ENCODE assay signal across 12 cellular contexts in genomic region chr3:178419078-178419477, GRCh38.
DNase-seq lines count a peak whose midpoint lies in the region; ATAC-seq, FAIRE-seq and TF ChIP-seq lines count a peak whose summit lies in the region.
"Had no signal": no experiment of that assay in that cellular context is flagged by ENCODE, and none has a peak within 500 bp of the region (broad histone marks: within the 10 kb centered on the region; RNA-seq: fewer than 3 reads in every experiment).

No MANE protein-coding gene starts in this region.

- H3K4me1 Mint-ChIP-seq in astrocyte (ENCODE audit: low read depth, unreplicated experiment) (no peaks in the 10 kb centered on the region), nephron (peaks cover 6% of the 10 kb centered on the region)

- no peaks in the 10 kb centered on the region for H3K79me2 ChIP-seq in astrocyte (ENCODE audit: insufficient read depth, low read length)

- H3K4me1 ChIP-seq in astrocyte (ENCODE audit: insufficient read depth, low read length), result no peaks in the 10 kb centered on the region
- H3K4me1 ChIP-seq: pancreas, upper lobe of right lung had no signal

- H3K9me3 Mint-ChIP-seq in astrocyte (ENCODE audit: unreplicated experiment), result no peaks in the 10 kb centered on the region
- no peaks in the 10 kb centered on the region for H3K9me3 Mint-ChIP-seq in nephron
- H3K9me3 Mint-ChIP-seq: T-helper 2 cell treated with Interferon-gamma antibody and Interleukin-4, amounts not matched to agents 5 μg/mL and 100 μg/mL, for 36 hours had no signal

- H3K4me3 ChIP-seq in astrocyte (ENCODE audit: insufficient read depth, low read depth, low read length), result no peak overlapping the region
- H3K4me3 ChIP-seq: pancreas, upper lobe of right lung had no signal

- H3K9ac ChIP-seq in astrocyte (ENCODE audit: low read length), result no peak overlapping the region

- no peaks in the 10 kb centered on the region for H3K9me3 ChIP-seq in astrocyte (ENCODE audit: insufficient read depth, low read depth, low read length)
- H3K9me3 ChIP-seq: pancreas, upper lobe of right lung had no signal

- no peak overlapping the region for H3K27ac ChIP-seq in astrocyte (ENCODE audit: low read depth, low read length)
- H3K27ac ChIP-seq: upper lobe of right lung had no signal

- peak; percentile 49 for ATAC-seq in GM19463 (IDR thresholded peaks at IDR 0.05; ENCODE audit: unreplicated experiment)
- no peak for ATAC-seq in GM21390 (IDR thresholded peaks at IDR 0.05; ENCODE audit: unreplicated experiment)
- ATAC-seq: left ventricle myocardium superior, upper lobe of right lung had no signal

- peak overlapping the region; percentile 68 for H2AFZ ChIP-seq in astrocyte (ENCODE audit: low read depth, low read length)

- H4K20me1 ChIP-seq in astrocyte (ENCODE audit: insufficient read depth, low read length), result no peaks in the 10 kb centered on the region

- no peak overlapping the region for H3K4me3 Mint-ChIP-seq in astrocyte (ENCODE audit: unreplicated experiment)
- peak overlapping the region in 2 of 3 experiments; percentile 10 to 19 for H3K4me3 Mint-ChIP-seq in nephron
- H3K4me3 Mint-ChIP-seq: T-helper 2 cell treated with Interferon-gamma antibody and Interleukin-4, amounts not matched to agents 5 μg/mL and 100 μg/mL, for 36 hours had no signal

- H3K36me3 Mint-ChIP-seq in astrocyte (ENCODE audit: low read depth, unreplicated experiment) (no peaks in the 10 kb centered on the region), nephron (ENCODE audit: low read depth) (no peaks in the 10 kb centered on the region)

- H3K27me3 Mint-ChIP-seq in astrocyte (ENCODE audit: low read depth, unreplicated experiment) (no peaks in the 10 kb centered on the region), nephron (ENCODE audit: low read depth) (no peaks in the 10 kb centered on the region)

- no peaks in the 10 kb centered on the region for H3K36me3 ChIP-seq in astrocyte (ENCODE audit: insufficient read depth, low read length)
- H3K36me3 ChIP-seq: pancreas, upper lobe of right lung had no signal

- no peak overlapping the region for H3K27ac Mint-ChIP-seq in astrocyte (ENCODE audit: unreplicated experiment)
- H3K27ac Mint-ChIP-seq in nephron, result peak overlapping the region; percentile 24 to 72 (median 46)
- H3K27ac Mint-ChIP-seq: T-helper 2 cell treated with Interferon-gamma antibody and Interleukin-4, amounts not matched to agents 5 μg/mL and 100 μg/mL, for 36 hours had no signal

- TF ChIP-seq CTCF in astrocyte (IDR thresholded peaks at IDR 0.05; ENCODE audit: insufficient read depth, low read depth, low read length) (no peak), nephron (IDR thresholded peaks at IDR 0.05; ENCODE audit: unreplicated experiment in 3 of 3) (no peak)

- DNase-seq in NCI-H146 treated with DMSO at 0.1 percent for 48 hours (lab: John Stamatoyannopoulos, UW; ENCODE audit: unreplicated experiment) (peak; percentile 96), astrocyte (ENCODE audit: low read depth) (peak; percentile 25), anterior cingulate cortex (lab: John Stamatoyannopoulos, UW) (no peak), frontal cortex (ENCODE audit: low spot score in 2 of 2) (no peak)
- DNase-seq in stimulated activated naive CD4-positive, alpha-beta T cell treated with Interleukin-2 at 50 U/mL for 16 hours (lab: John Stamatoyannopoulos, UW), result no peak
- DNase-seq: left ventricle myocardium superior, pancreas, upper lobe of right lung had no signal

- no peaks in the 10 kb centered on the region for H3K27me3 ChIP-seq in astrocyte (ENCODE audit: insufficient read depth, low read length)
- H3K27me3 ChIP-seq: pancreas, upper lobe of right lung had no signal

- FAIRE-seq in astrocyte (lab: Jason Lieb, UNC), result no peak
- FAIRE-seq in frontal cortex (lab: Jason Lieb, UNC), result no peak
- FAIRE-seq: pancreas had no signal

- peak overlapping the region; percentile 37 for H3K4me2 ChIP-seq in astrocyte (ENCODE audit: low read length)

Comparison
In these comparisons a context has a peak if more than half of its experiments do, and no peak if none do; other contexts are left out.
1. DNase-seq: peak in NCI-H146 treated with DMSO at 0.1 percent for 48 hours (single experiment) and astrocyte (single experiment); none in anterior cingulate cortex (0 of 58), stimulated activated naive CD4-positive, alpha-beta T cell treated with Interleukin-2 at 50 U/mL for 16 hours (single experiment) and frontal cortex (0 of 2).